10 cellular contexts compared by ENCODE assay signal in the genomic region with DNA sequence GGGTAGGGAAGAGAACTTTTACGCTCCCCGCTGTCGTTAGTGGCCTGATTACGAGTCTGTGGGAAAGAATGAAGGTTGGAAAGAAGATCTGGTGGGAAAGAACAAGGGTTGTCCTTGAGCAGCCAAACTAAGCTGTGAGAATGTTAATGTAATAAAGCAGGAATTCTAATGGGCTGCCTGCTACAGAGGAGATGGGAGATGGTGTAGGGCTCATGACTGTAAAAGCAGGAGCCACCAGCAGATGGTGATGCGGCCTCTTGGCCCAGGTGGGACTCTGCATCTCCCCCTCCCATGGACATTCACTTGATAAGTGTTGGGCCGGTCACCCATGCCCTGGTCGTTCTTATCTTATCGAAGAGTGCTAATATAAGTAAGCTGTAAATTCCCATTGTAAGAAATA.
DNase-seq lines count a peak whose midpoint lies in the region; ATAC-seq and TF ChIP-seq lines count a peak whose summit lies in the region.
"Had no signal": no experiment of that assay in that cellular context is flagged by ENCODE, and none has a peak within 500 bp of the region (broad histone marks: within the 10 kb centered on the region; RNA-seq: fewer than 3 reads in every experiment).

No MANE protein-coding gene starts in this region.

- no peak for ATAC-seq in mucosa of descending colon
- ATAC-seq in activated T-cell treated with anti-CD3 and anti-CD28 coated beads, Interleukin-2, amount 50 U/mL, for 72 hours (replicated peaks in 1 of 2) = no peak

- intact Hi-C loops in mucosa of descending colon (cut with DNase I, micrococcal nuclease) = loop anchor here in 1 of 2 donors (10.0 kb wide), 2 partner anchors 61 to 131 kb away; no protein-coding TSS in a partner anchor

- H3K27me3 Mint-ChIP-seq in activated T-cell treated with anti-CD3 and anti-CD28 coated beads, Interleukin-2, amount 50 U/mL, for 72 hours (ENCODE audit: low read depth) = peaks cover 40% of the 10 kb centered on the region
- H3K27me3 Mint-ChIP-seq: IgD-negative memory B cell had no signal

- H3K4me1 Mint-ChIP-seq in activated T-cell treated with anti-CD3 and anti-CD28 coated beads, Interleukin-2, amount 50 U/mL, for 72 hours (ENCODE audit: low read depth) = peaks cover 15% of the 10 kb centered on the region

- TF ChIP-seq CTCF in foreskin fibroblast (IDR thresholded peaks at IDR 0.05; ENCODE audit: low read depth, low read length) (peak; percentile 26), mucosa of descending colon (IDR thresholded peaks at IDR 0.05) (no peak)

- no peaks in the 10 kb centered on the region for H3K36me3 Mint-ChIP-seq in activated T-cell treated with anti-CD3 and anti-CD28 coated beads, Interleukin-2, amount 50 U/mL, for 72 hours (ENCODE audit: insufficient read depth in 2 of 2)
- H3K36me3 Mint-ChIP-seq: IgD-negative memory B cell had no signal

- DNase-seq in DMS53 (lab: John Stamatoyannopoulos, UW) = peak; percentile 49
- DNase-seq in DMS53 treated with DMSO at 0.1 percent for 48 hours (lab: John Stamatoyannopoulos, UW; ENCODE audit: unreplicated experiment) = no peak
- peak; percentile 39 for DNase-seq in NCI-H146 treated with DMSO at 0.1 percent for 48 hours (lab: John Stamatoyannopoulos, UW; ENCODE audit: unreplicated experiment)
- DNase-seq in foreskin fibroblast = no peak
- peak; percentile 61 for DNase-seq in renal cortical epithelial cell (ENCODE audit: low read depth)
- DNase-seq in AG08395 (ENCODE audit: low spot score) = no peak
- no peak for DNase-seq in mucosa of descending colon
- no peak for DNase-seq in activated T-cell treated with anti-CD3 and anti-CD28 coated beads, Interleukin-2, amount 50 U/mL, for 72 hours
- DNase-seq: 8988T had no signal

- no peak overlapping the region for H3K4me3 Mint-ChIP-seq in activated T-cell treated with anti-CD3 and anti-CD28 coated beads, Interleukin-2, amount 50 U/mL, for 72 hours

- no peaks in the 10 kb centered on the region for H3K9me3 ChIP-seq in mucosa of descending colon

- H3K4me3 ChIP-seq in foreskin fibroblast (ENCODE audit: low read depth in 1 of 2, low read length in 2 of 2) (no peak overlapping the region), mucosa of descending colon (no peak overlapping the region)

- H3K9me3 Mint-ChIP-seq in activated T-cell treated with anti-CD3 and anti-CD28 coated beads, Interleukin-2, amount 50 U/mL, for 72 hours = no peaks in the 10 kb centered on the region
- H3K9me3 Mint-ChIP-seq: IgD-negative memory B cell had no signal

- H3K36me3 ChIP-seq in mucosa of descending colon (ENCODE audit: low read depth) = no peaks in the 10 kb centered on the region

- peaks cover 20% of the 10 kb centered on the region for H3K4me1 ChIP-seq in mucosa of descending colon (ENCODE audit: low read depth)

- no peak overlapping the region for H3K27ac Mint-ChIP-seq in activated T-cell treated with anti-CD3 and anti-CD28 coated beads, Interleukin-2, amount 50 U/mL, for 72 hours
- H3K27ac Mint-ChIP-seq: IgD-negative memory B cell had no signal

Comparison
In these comparisons a context has a peak if more than half of its experiments do, and no peak if none do; other contexts are left out.
1. DNase-seq: peak in DMS53 (single experiment), NCI-H146 treated with DMSO at 0.1 percent for 48 hours (single experiment) and renal cortical epithelial cell (single experiment); none in DMS53 treated with DMSO at 0.1 percent for 48 hours (single experiment), foreskin fibroblast (0 of 2), AG08395 (single experiment), mucosa of descending colon (0 of 3) and activated T-cell treated with anti-CD3 and anti-CD28 coated beads, Interleukin-2, amount 50 U/mL, for 72 hours (0 of 2).